Comparison of ENCODE assay signal across 5 cellular contexts in the genomic region with DNA sequence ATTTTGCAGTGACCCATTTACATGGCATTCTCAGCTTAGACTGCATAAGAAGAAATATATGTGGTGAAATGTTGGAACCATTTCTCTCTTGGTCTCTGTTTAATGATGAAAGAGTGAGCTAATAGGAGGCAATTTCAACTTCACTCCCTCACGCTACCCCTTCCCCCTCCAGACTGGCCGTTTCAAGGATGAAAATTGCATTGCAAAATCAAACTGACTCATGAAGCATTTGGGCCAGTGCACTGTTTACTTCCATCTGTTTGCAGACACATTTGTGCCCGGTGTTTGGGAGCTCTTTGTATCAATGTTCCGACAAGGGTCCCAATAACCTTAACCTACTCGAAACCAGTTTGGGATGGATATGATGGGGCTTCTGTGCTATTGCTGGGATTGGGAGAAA. TPM values are rescaled to one million over a fixed set of nuclear protein-coding genes. Genes with fewer than 3 reads are reported as not detected.
"Had no signal": no experiment of that assay in that cellular context is flagged by ENCODE, and none has a peak within 500 bp of the region (broad histone marks: within the 10 kb centered on the region; RNA-seq: fewer than 3 reads in every experiment).

No MANE protein-coding gene starts in this region.

RNA-seq across cellular contexts. Expression of gene RNF39, which starts 42.1 kb away (rescaled TPM):
- total RNA-seq: activated CD8-positive, alpha-beta memory T cell treated with anti-CD3 and anti-CD28 coated beads for 36 hours; activated naive CD4-positive, alpha-beta T cell treated with anti-CD3 and anti-CD28 coated beads for 36 hours; activated T-helper 17 cell treated with anti-CD3 and anti-CD28 coated beads, Interleukin-2, amount 50 U/mL, for 72 hours; osteocyte; T-helper 17 cell had no signal
